Comparison of ENCODE assay signal across 8 cellular contexts in genomic region chr13:101127741-101128353, GRCh38.
DNase-seq lines count a peak whose midpoint lies in the region; ATAC-seq and TF ChIP-seq lines count a peak whose summit lies in the region.

No MANE protein-coding gene starts in this region.

- H3K4me3 ChIP-seq in CD8-positive, alpha-beta T cell (ENCODE audit: low read depth, low read length), result no peak overlapping the region
- H3K4me3 ChIP-seq in right atrium auricular region, result no peak overlapping the region

- CTCF ChIA-PET in CD8-positive, alpha-beta T cell (lab: Charles Lee), result interaction anchor here (0.7 to 2.2 kb wide), 8 partner anchors 9 to 1475 kb away, joined by 3 to 7 read pairs (median 4); no protein-coding TSS in a partner anchor

- H3K27me3 ChIP-seq in CD8-positive, alpha-beta T cell (ENCODE audit: insufficient read depth, low read length), result no peaks in the 10 kb centered on the region
- H3K27me3 ChIP-seq in right atrium auricular region, result no peaks in the 10 kb centered on the region

- H3K4me1 ChIP-seq in CD8-positive, alpha-beta T cell (ENCODE audit: insufficient read depth, low read length), result no peaks in the 10 kb centered on the region
- no peaks in the 10 kb centered on the region for H3K4me1 ChIP-seq in right atrium auricular region

- H3K9me3 Mint-ChIP-seq in CD8-positive, alpha-beta T cell, result no peaks in the 10 kb centered on the region
- no peaks in the 10 kb centered on the region for H3K9me3 Mint-ChIP-seq in activated naive CD8-positive, alpha-beta T cell treated with anti-CD3 and anti-CD28 coated beads for 36 hours
- no peaks in the 10 kb centered on the region for H3K9me3 Mint-ChIP-seq in stimulated activated naive B cell treated with anti-CD40 and anti-IgM and Interleukin-4, amounts not matched to agents 10 μg/mL and 1 μg/mL and 100 μg/mL, for 72 hours

- no peak overlapping the region for H3K4me3 Mint-ChIP-seq in CD8-positive, alpha-beta T cell
- H3K4me3 Mint-ChIP-seq in activated naive CD8-positive, alpha-beta T cell treated with anti-CD3 and anti-CD28 coated beads for 36 hours, result no peak overlapping the region
- no peak overlapping the region for H3K4me3 Mint-ChIP-seq in stimulated activated naive B cell treated with anti-CD40 and anti-IgM and Interleukin-4, amounts not matched to agents 10 μg/mL and 1 μg/mL and 100 μg/mL, for 72 hours

- no peaks in the 10 kb centered on the region for H3K36me3 Mint-ChIP-seq in CD8-positive, alpha-beta T cell
- H3K36me3 Mint-ChIP-seq in activated naive CD8-positive, alpha-beta T cell treated with anti-CD3 and anti-CD28 coated beads for 36 hours, result no peaks in the 10 kb centered on the region
- no peaks in the 10 kb centered on the region for H3K36me3 Mint-ChIP-seq in stimulated activated naive B cell treated with anti-CD40 and anti-IgM and Interleukin-4, amounts not matched to agents 10 μg/mL and 1 μg/mL and 100 μg/mL, for 72 hours

- peaks cover 6% of the 10 kb centered on the region for H3K27me3 Mint-ChIP-seq in CD8-positive, alpha-beta T cell (ENCODE audit: low read depth)
- peaks cover 4% of the 10 kb centered on the region for H3K27me3 Mint-ChIP-seq in activated naive CD8-positive, alpha-beta T cell treated with anti-CD3 and anti-CD28 coated beads for 36 hours
- H3K27me3 Mint-ChIP-seq in stimulated activated naive B cell treated with anti-CD40 and anti-IgM and Interleukin-4, amounts not matched to agents 10 μg/mL and 1 μg/mL and 100 μg/mL, for 72 hours, result peaks cover 9 to 14% of the 10 kb centered on the region in 2 donors

- no peak overlapping the region for H3K27ac ChIP-seq in CD8-positive, alpha-beta T cell (ENCODE audit: low read depth, low read length)
- H3K27ac ChIP-seq in right atrium auricular region, result no peak overlapping the region

- peak in 1 of 7 experiments; percentile 12 for DNase-seq in CD8-positive, alpha-beta T cell
- DNase-seq in NCI-H2029 treated with DMSO at 0.1 percent for 48 hours (lab: John Stamatoyannopoulos, UW) (peak; percentile 1), right atrium auricular region (ENCODE audit: low spot score) (no peak)
- DNase-seq in activated naive CD8-positive, alpha-beta T cell treated with anti-CD3 and anti-CD28 coated beads for 36 hours, result peak; percentile 3
- DNase-seq in stimulated activated naive B cell treated with anti-CD40 and anti-IgM and Interleukin-4, amounts not matched to agents 10 μg/mL and 1 μg/mL and 100 μg/mL, for 72 hours, result no peak
- no peak for DNase-seq in activated CD8-positive, alpha-beta memory T cell treated with anti-CD3 and anti-CD28 coated beads, Interleukin-2, amount 50 U/mL, for 48 hours

- intact Hi-C loops in CD8-positive, alpha-beta T cell (cut with DNase I, micrococcal nuclease), result loop anchor here (1.0 to 2.0 kb wide), 3 partner anchors 555 to 1472 kb away; no protein-coding TSS in a partner anchor

- TF ChIP-seq CTCF in CD8-positive, alpha-beta T cell (IDR thresholded peaks at IDR 0.05), result peak; percentile 72
- peak; percentile 58 to 72 for TF ChIP-seq CTCF in right atrium auricular region (IDR thresholded peaks at IDR 0.05)

- H3K9me3 ChIP-seq in CD8-positive, alpha-beta T cell (ENCODE audit: low read length), result no peaks in the 10 kb centered on the region
- no peaks in the 10 kb centered on the region for H3K9me3 ChIP-seq in right atrium auricular region

- peak; percentile 68 for ATAC-seq in CD8-positive, alpha-beta T cell
- ATAC-seq in GM18519 (IDR thresholded peaks at IDR 0.05; ENCODE audit: low FRiP score, unreplicated experiment) (peak; percentile 91), HG02973 (IDR thresholded peaks at IDR 0.05; ENCODE audit: unreplicated experiment) (peak; percentile 94)
- peak; percentile 53 to 79 for ATAC-seq in stimulated activated naive B cell treated with anti-CD40 and anti-IgM and Interleukin-4, amounts not matched to agents 10 μg/mL and 1 μg/mL and 100 μg/mL, for 72 hours (replicated peaks)

- H3K27ac Mint-ChIP-seq in CD8-positive, alpha-beta T cell, result no peak overlapping the region
- H3K27ac Mint-ChIP-seq in activated naive CD8-positive, alpha-beta T cell treated with anti-CD3 and anti-CD28 coated beads for 36 hours, result no peak overlapping the region
- no peak overlapping the region for H3K27ac Mint-ChIP-seq in stimulated activated naive B cell treated with anti-CD40 and anti-IgM and Interleukin-4, amounts not matched to agents 10 μg/mL and 1 μg/mL and 100 μg/mL, for 72 hours

- no peaks in the 10 kb centered on the region for H3K36me3 ChIP-seq in CD8-positive, alpha-beta T cell (ENCODE audit: insufficient read depth, low read length)
- no peaks in the 10 kb centered on the region for H3K36me3 ChIP-seq in right atrium auricular region

- POLR2A ChIA-PET in CD8-positive, alpha-beta T cell (lab: Charles Lee), result no interaction called here

- H3K4me1 Mint-ChIP-seq in CD8-positive, alpha-beta T cell (ENCODE audit: low read depth), result no peaks in the 10 kb centered on the region
- H3K4me1 Mint-ChIP-seq in activated naive CD8-positive, alpha-beta T cell treated with anti-CD3 and anti-CD28 coated beads for 36 hours, result peaks cover 1% of the 10 kb centered on the region
- H3K4me1 Mint-ChIP-seq in stimulated activated naive B cell treated with anti-CD40 and anti-IgM and Interleukin-4, amounts not matched to agents 10 μg/mL and 1 μg/mL and 100 μg/mL, for 72 hours, result no peaks in the 10 kb centered on the region

Comparison
In these comparisons a context has a peak if more than half of its experiments do, and no peak if none do; other contexts are left out.
1. DNase-seq: peak in NCI-H2029 treated with DMSO at 0.1 percent for 48 hours (single experiment) and activated naive CD8-positive, alpha-beta T cell treated with anti-CD3 and anti-CD28 coated beads for 36 hours (single experiment); none in right atrium auricular region (single experiment), stimulated activated naive B cell treated with anti-CD40 and anti-IgM and Interleukin-4, amounts not matched to agents 10 μg/mL and 1 μg/mL and 100 μg/mL, for 72 hours (single experiment) and activated CD8-positive, alpha-beta memory T cell treated with anti-CD3 and anti-CD28 coated beads, Interleukin-2, amount 50 U/mL, for 48 hours (single experiment).
2. Peak in every context shown above with its lines, with median percentiles within 50 percentile points of each other: ATAC-seq.